Comparison of ENCODE assay signal across 9 cellular contexts in the genomic region with DNA sequence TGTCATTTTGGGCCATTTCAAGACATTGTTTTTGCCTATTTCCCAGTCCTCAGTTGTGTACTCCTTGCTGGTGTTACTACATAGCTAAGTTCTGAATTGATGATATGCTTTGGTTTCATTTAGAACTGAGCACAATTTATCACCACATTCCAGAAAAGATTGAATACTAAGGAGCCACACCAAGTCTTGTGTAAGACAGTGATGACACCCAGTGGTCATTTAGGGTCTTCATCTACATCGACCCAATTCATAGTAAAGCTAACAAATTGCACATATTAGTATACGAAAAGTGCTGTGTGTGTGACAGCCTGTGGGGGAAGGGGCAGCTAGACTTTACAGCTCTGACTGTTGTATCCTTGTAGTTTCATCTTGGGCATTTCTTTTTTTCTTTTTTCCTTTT. TPM values are rescaled to one million over a fixed set of nuclear protein-coding genes. Genes with fewer than 3 reads are reported as not detected.
DNase-seq lines count a peak whose midpoint lies in the region; ATAC-seq and TF ChIP-seq lines count a peak whose summit lies in the region.
"Had no signal": no experiment of that assay in that cellular context is flagged by ENCODE, and none has a peak within 500 bp of the region (broad histone marks: within the 10 kb centered on the region; RNA-seq: fewer than 3 reads in every experiment).

No MANE protein-coding gene starts in this region.

- DNase-seq in NCI-H1436 (lab: John Stamatoyannopoulos, UW) (peak; percentile 9), NCI-H1436 treated with DMSO at 0.1 percent for 48 hours (lab: John Stamatoyannopoulos, UW) (no peak), NCI-H2227 treated with DMSO at 0.1 percent for 48 hours (lab: John Stamatoyannopoulos, UW) (peak; percentile 40), epithelial cell of proximal tubule (ENCODE audit: low read depth) (no peak), retina (peak; percentile 21), iPS-NIHi11 (ENCODE audit: low spot score) (no peak)
- DNase-seq in stimulated activated CD4-positive, alpha-beta T cell treated with anti-CD3 and anti-CD28 coated beads, Interleukin-2, amount 100 ng/mL, for 48 hours, result no peak
- DNase-seq: C1 segment of cervical spinal cord had no signal

- H3K4me3 ChIP-seq in epithelial cell of proximal tubule (ENCODE audit: low read depth, low read length), result no peak overlapping the region

- no peak for ATAC-seq in HG03045 (IDR thresholded peaks at IDR 0.05; ENCODE audit: unreplicated experiment)

- peak; percentile 46 for TF ChIP-seq CTCF in epithelial cell of proximal tubule (conservative IDR thresholded peaks at IDR 0.05; ENCODE audit: low read depth, low read length)

RNA-seq across cellular contexts. Expression of a gene that starts 10.9 kb away (rescaled TPM):
- total RNA-seq in epithelial cell of proximal tubule, result 0.12 TPM in 1 of 2 replicates, not detected in the other

RNA-seq across cellular contexts. Expression of a gene that starts 28.3 kb away (rescaled TPM):
- total RNA-seq in epithelial cell of proximal tubule, result 0.22 TPM in 1 of 2 replicates, not detected in the other

Comparison
In these comparisons a context has a peak if more than half of its experiments do, and no peak if none do; other contexts are left out.
1. DNase-seq: peak in NCI-H1436 (single experiment), NCI-H2227 treated with DMSO at 0.1 percent for 48 hours (single experiment) and retina (single experiment); none in NCI-H1436 treated with DMSO at 0.1 percent for 48 hours (single experiment), epithelial cell of proximal tubule (single experiment), iPS-NIHi11 (single experiment) and stimulated activated CD4-positive, alpha-beta T cell treated with anti-CD3 and anti-CD28 coated beads, Interleukin-2, amount 100 ng/mL, for 48 hours (0 of 2).